1 cellular context compared by ENCODE assay signal in the genomic region with DNA sequence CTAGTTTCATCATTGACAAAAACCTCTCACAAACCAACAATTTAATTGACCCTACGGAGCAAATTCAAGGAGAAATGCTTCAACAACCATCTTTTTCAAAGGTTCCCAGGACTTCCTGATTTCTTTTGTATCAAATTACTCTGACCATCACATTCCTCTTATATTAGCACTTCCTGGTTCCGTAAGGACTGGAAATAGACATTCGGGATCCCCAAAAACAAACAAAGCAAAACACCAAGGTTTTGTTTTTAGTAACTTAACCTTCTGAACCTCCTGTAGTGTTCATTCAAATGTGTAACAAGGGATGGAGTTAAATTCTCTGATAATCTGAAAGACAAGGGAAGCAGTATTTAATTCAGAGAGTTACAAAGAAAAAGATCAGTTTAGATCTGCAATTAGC.
TF ChIP-seq lines count a peak whose summit lies in the region.

No MANE protein-coding gene starts in this region.

TF ChIP-seq in SK-N-SH treated with all-trans-retinoic acid at 6 μM for 48 hours, 23 proteins besides CTCF, POLR2A, EP300 and RAD21 (continued from another document):
- TF ChIP-seq, protein P1, sequence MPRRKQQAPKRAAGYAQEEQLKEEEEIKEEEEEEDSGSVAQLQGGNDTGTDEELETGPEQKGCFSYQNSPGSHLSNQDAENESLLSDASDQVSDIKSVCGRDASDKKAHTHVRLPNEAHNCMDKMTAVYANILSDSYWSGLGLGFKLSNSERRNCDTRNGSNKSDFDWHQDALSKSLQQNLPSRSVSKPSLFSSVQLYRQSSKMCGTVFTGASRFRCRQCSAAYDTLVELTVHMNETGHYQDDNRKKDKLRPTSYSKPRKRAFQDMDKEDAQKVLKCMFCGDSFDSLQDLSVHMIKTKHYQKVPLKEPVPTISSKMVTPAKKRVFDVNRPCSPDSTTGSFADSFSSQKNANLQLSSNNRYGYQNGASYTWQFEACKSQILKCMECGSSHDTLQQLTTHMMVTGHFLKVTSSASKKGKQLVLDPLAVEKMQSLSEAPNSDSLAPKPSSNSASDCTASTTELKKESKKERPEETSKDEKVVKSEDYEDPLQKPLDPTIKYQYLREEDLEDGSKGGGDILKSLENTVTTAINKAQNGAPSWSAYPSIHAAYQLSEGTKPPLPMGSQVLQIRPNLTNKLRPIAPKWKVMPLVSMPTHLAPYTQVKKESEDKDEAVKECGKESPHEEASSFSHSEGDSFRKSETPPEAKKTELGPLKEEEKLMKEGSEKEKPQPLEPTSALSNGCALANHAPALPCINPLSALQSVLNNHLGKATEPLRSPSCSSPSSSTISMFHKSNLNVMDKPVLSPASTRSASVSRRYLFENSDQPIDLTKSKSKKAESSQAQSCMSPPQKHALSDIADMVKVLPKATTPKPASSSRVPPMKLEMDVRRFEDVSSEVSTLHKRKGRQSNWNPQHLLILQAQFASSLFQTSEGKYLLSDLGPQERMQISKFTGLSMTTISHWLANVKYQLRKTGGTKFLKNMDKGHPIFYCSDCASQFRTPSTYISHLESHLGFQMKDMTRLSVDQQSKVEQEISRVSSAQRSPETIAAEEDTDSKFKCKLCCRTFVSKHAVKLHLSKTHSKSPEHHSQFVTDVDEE (CRISPR knock-in tag; IDR thresholded peaks at IDR 0.05): no peak
- TF ChIP-seq, protein P2, sequence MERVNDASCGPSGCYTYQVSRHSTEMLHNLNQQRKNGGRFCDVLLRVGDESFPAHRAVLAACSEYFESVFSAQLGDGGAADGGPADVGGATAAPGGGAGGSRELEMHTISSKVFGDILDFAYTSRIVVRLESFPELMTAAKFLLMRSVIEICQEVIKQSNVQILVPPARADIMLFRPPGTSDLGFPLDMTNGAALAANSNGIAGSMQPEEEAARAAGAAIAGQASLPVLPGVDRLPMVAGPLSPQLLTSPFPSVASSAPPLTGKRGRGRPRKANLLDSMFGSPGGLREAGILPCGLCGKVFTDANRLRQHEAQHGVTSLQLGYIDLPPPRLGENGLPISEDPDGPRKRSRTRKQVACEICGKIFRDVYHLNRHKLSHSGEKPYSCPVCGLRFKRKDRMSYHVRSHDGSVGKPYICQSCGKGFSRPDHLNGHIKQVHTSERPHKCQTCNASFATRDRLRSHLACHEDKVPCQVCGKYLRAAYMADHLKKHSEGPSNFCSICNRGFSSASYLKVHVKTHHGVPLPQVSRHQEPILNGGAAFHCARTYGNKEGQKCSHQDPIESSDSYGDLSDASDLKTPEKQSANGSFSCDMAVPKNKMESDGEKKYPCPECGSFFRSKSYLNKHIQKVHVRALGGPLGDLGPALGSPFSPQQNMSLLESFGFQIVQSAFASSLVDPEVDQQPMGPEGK (CRISPR knock-in tag; IDR thresholded peaks at IDR 0.05; ENCODE audit: borderline replicate concordance): no peak
- TF ChIP-seq SNAI2 (CRISPR knock-in tag; IDR thresholded peaks at IDR 0.05) (no peak), ZNF8 (CRISPR knock-in tag; IDR thresholded peaks at IDR 0.05) (no peak)
TF ChIP-seq in SK-N-SH treated with all-trans-retinoic acid at 6 μM for 48 hours: peak in this region for 0.
